Comparison of ENCODE assay signal across 12 cellular contexts in genomic region chr3:37986479-37987314, GRCh38. TPM values are rescaled to one million over a fixed set of nuclear protein-coding genes. Genes with fewer than 3 reads are reported as not detected.
DNase-seq lines count a peak whose midpoint lies in the region; TF ChIP-seq lines count a peak whose summit lies in the region.
"Had no signal": no experiment of that assay in that cellular context is flagged by ENCODE, and none has a peak within 500 bp of the region (broad histone marks: within the 10 kb centered on the region; RNA-seq: fewer than 3 reads in every experiment).

No MANE protein-coding gene starts in this region.

- no peaks in the 10 kb centered on the region for H3K4me1 Mint-ChIP-seq in chondrocyte (ENCODE audit: low read depth)

- H3K79me2 ChIP-seq in Karpas-422 (ENCODE audit: low read length): no peaks in the 10 kb centered on the region

- H3K4me1 ChIP-seq in mucosa of rectum (ENCODE audit: control insufficient read depth in 2 of 2, insufficient read depth in 2 of 2, low read length in 2 of 2): peaks cover 39 to 54% of the 10 kb centered on the region in 2 donors
- H3K4me1 ChIP-seq in Karpas-422 (ENCODE audit: low read length): no peaks in the 10 kb centered on the region
- H3K4me1 ChIP-seq: adrenal gland had no signal

- H3K9ac ChIP-seq in mucosa of rectum (ENCODE audit: low read depth in 1 of 2, low read length in 2 of 2) (peak overlapping the region; percentile 41 to 68), Karpas-422 (ENCODE audit: low read length) (no peak overlapping the region)

- no peak overlapping the region for H3K4me3 Mint-ChIP-seq in chondrocyte (ENCODE audit: unreplicated experiment)
- H3K4me3 Mint-ChIP-seq: CD4-positive, alpha-beta memory T cell had no signal

- no peaks in the 10 kb centered on the region for H3K9me3 Mint-ChIP-seq in chondrocyte (ENCODE audit: low read depth)
- H3K9me3 Mint-ChIP-seq: CD4-positive, alpha-beta memory T cell had no signal

- H3K36me3 Mint-ChIP-seq in chondrocyte (ENCODE audit: low read depth): peaks cover 6% of the 10 kb centered on the region
- H3K36me3 Mint-ChIP-seq: CD4-positive, alpha-beta memory T cell had no signal

- H4K20me1 ChIP-seq in Karpas-422 (ENCODE audit: insufficient read depth, low read depth, low read length): no peaks in the 10 kb centered on the region

- H3K36me3 ChIP-seq in H7 (replicated peaks; ENCODE audit: control insufficient read depth, insufficient read depth, low read length): peaks cover 1% of the 10 kb centered on the region; the same call in 1 of the 2 replicates
- peaks cover 2 to 5% of the 10 kb centered on the region in 2 donors for H3K36me3 ChIP-seq in mucosa of rectum (ENCODE audit: control insufficient read depth in 2 of 2, insufficient read depth in 2 of 2, low read length in 2 of 2)
- no peaks in the 10 kb centered on the region for H3K36me3 ChIP-seq in Karpas-422 (ENCODE audit: insufficient read depth, low read length)

- H3K9me3 ChIP-seq in mucosa of rectum (ENCODE audit: control insufficient read depth in 2 of 2, low read length in 2 of 2) (no peaks in the 10 kb centered on the region), Karpas-422 (ENCODE audit: low read length) (no peaks in the 10 kb centered on the region)
- H3K9me3 ChIP-seq: adrenal gland had no signal

- no peaks in the 10 kb centered on the region for H3K9me2 ChIP-seq in Karpas-422 (replicated peaks; ENCODE audit: insufficient read depth, low read length)

- DNase-seq in H7 (peak; percentile 60), chondrocyte (ENCODE audit: low spot score) (peak; percentile 58), substantia nigra (lab: John Stamatoyannopoulos, UW) (no peak), amygdala (lab: John Stamatoyannopoulos, UW) (no peak), HCEC 1CT (no peak), Karpas-422 (no peak)
- DNase-seq: effector CD8-positive, alpha-beta T cell had no signal

- H3K4me2 ChIP-seq in Karpas-422 (ENCODE audit: low read depth, low read length, poor library complexity, severe bottlenecking): no peak overlapping the region
- H3K4me2 ChIP-seq: smooth muscle cell had no signal

- H3K27ac ChIP-seq in C4-2B (peak overlapping the region; percentile 84), mucosa of rectum (ENCODE audit: low read depth in 2 of 2, low read length in 2 of 2) (peak overlapping the region; percentile 96 to 98), substantia nigra (ENCODE audit: low read depth, low read length, poor library complexity, severe bottlenecking) (no peak overlapping the region), Karpas-422 (ENCODE audit: low read length) (no peak overlapping the region)
- H3K27ac ChIP-seq: adrenal gland had no signal

- no peaks in the 10 kb centered on the region for H3K27me3 Mint-ChIP-seq in chondrocyte (ENCODE audit: low read depth)
- H3K27me3 Mint-ChIP-seq: CD4-positive, alpha-beta memory T cell had no signal

- H3K27me3 ChIP-seq in H7 (ENCODE audit: control insufficient read depth, insufficient read depth, low read length) (no peaks in the 10 kb centered on the region), mucosa of rectum (ENCODE audit: control insufficient read depth in 2 of 2, insufficient read depth in 2 of 2, low read length in 2 of 2) (no peaks in the 10 kb centered on the region), Karpas-422 (ENCODE audit: low read length) (no peaks in the 10 kb centered on the region)
- H3K27me3 ChIP-seq: adrenal gland had no signal

- H3K27ac Mint-ChIP-seq in chondrocyte (ENCODE audit: unreplicated experiment): no peak overlapping the region

- no peak overlapping the region for H2AFZ ChIP-seq in Karpas-422 (ENCODE audit: low read length)

- H3K4me3 ChIP-seq in H7 (ENCODE audit: insufficient read depth, low read depth, low read length) (no peak overlapping the region), mucosa of rectum (ENCODE audit: low read length in 2 of 2) (peak overlapping the region; percentile 52 to 59), Karpas-422 (ENCODE audit: low read length) (no peak overlapping the region)
- H3K4me3 ChIP-seq: adrenal gland, smooth muscle cell had no signal

- TF ChIP-seq CTCF in C4-2B (conservative IDR thresholded peaks at IDR 0.05) (no peak; the same call in 1 of the 2 replicates), chondrocyte (IDR thresholded peaks at IDR 0.05) (no peak)

RNA-seq across cellular contexts. Expression of gene VILL, which starts 3.9 kb away (rescaled TPM):
- 5.0 and 5.3 TPM in 2 replicates for total RNA-seq in H7 (2014; rRNA removed; shearing (Covaris generic))
- total RNA-seq in chondrocyte: 1.7 to 2.6 TPM (median 1.7 TPM) in 3 replicates
- total RNA-seq in Karpas-422 (2014; rRNA removed; shearing (Covaris generic); ENCODE audit: low replicate concordance): 9.7 and 19.9 TPM in 2 replicates

RNA-seq across cellular contexts. Expression of gene PLCD1, which starts 42.7 kb away (rescaled TPM):
- total RNA-seq in H7 (2014; rRNA removed; shearing (Covaris generic)): 22.2 and 22.3 TPM in 2 replicates
- total RNA-seq in chondrocyte: 19.0 to 28.2 TPM (median 23.6 TPM) in 3 replicates
- 0.89 and 2.2 TPM in 2 replicates for total RNA-seq in Karpas-422 (2014; rRNA removed; shearing (Covaris generic); ENCODE audit: low replicate concordance)

RNA-seq across cellular contexts. Expression of gene DLEC1, which starts 52.3 kb away (rescaled TPM):
- total RNA-seq in H7 (2014; rRNA removed; shearing (Covaris generic)): 0.33 and 1.3 TPM in 2 replicates
- 0.17 to 0.29 TPM (median 0.18 TPM) in 3 replicates for total RNA-seq in chondrocyte
- not detected in 2 replicates for total RNA-seq in Karpas-422 (2014; rRNA removed; shearing (Covaris generic); ENCODE audit: low replicate concordance)

Comparison
In these comparisons a context has a peak if more than half of its experiments do, and no peak if none do; other contexts are left out.
1. H3K27ac ChIP-seq: peak in C4-2B (single experiment) and mucosa of rectum (2 of 2); none in substantia nigra (single experiment) and Karpas-422 (single experiment).
2. DNase-seq: peak in H7 (single experiment) and chondrocyte (single experiment); none in substantia nigra (0 of 49), amygdala (0 of 56), HCEC 1CT (single experiment) and Karpas-422 (single experiment).
3. H3K4me3 ChIP-seq: peak in mucosa of rectum (2 of 2); none in H7 (single experiment) and Karpas-422 (single experiment).